Comparison of ENCODE assay signal across 15 cellular contexts in genomic region chr2:60094450-60094929, GRCh38.
DNase-seq lines count a peak whose midpoint lies in the region; ATAC-seq lines count a peak whose summit lies in the region.
"Had no signal": no experiment of that assay in that cellular context is flagged by ENCODE, and none has a peak within 500 bp of the region (broad histone marks: within the 10 kb centered on the region; RNA-seq: fewer than 3 reads in every experiment).

No MANE protein-coding gene starts in this region.

- H3K27ac Mint-ChIP-seq in T-helper 17 cell = no peak overlapping the region
- H3K27ac Mint-ChIP-seq: activated CD4-positive, alpha-beta T cell treated with anti-CD3 and anti-CD28 coated beads, Interleukin-2, amount 10 ng/mL, durations not matched to agents 24 days and 14 days; activated T-helper 2 cell treated with anti-CD3 and anti-CD28 coated beads, Interferon-gamma antibody, Interleukin-2, Interleukin-4, amounts not matched to agents 10 μg/mL and 5 μg/mL and 100 μg/mL, durations not matched to agents 14 hours and 24 hours and 36 hours; mesothelial cell of epicardium had no signal

- H3K9ac ChIP-seq in BLaER1 = no peak overlapping the region

- H3K4me2 ChIP-seq in BLaER1 = no peak overlapping the region

- peak; percentile 3 for DNase-seq in LoVo (ENCODE audit: low spot score)
- peak; percentile 14 for DNase-seq in NCI-H748 treated with DMSO at 0.1 percent for 48 hours (lab: John Stamatoyannopoulos, UW)
- peak; percentile 33 for DNase-seq in iPS DF 19.7 (ENCODE audit: low read depth, low spot score)
- DNase-seq in NCI-H446 (lab: John Stamatoyannopoulos, UW) = no peak
- DNase-seq in T-helper 17 cell = no peak
- DNase-seq: activated CD4-positive, alpha-beta T cell treated with anti-CD3 and anti-CD28 coated beads, Interleukin-2, amount 10 ng/mL, durations not matched to agents 24 days and 14 days; stimulated activated CD4-positive, alpha-beta T cell treated with anti-CD3 and anti-CD28 coated beads, Interleukin-1b, Interleukin-23, amount 100 ng/mL, for 48 hours; upper lobe of left lung had no signal

- H3K27ac ChIP-seq in BLaER1 = 0 out of 2 replicates have a peak overlapping the region, but pooled peaks have one; percentile 94
- H3K27ac ChIP-seq: ascending aorta, upper lobe of left lung had no signal

- no peaks in the 10 kb centered on the region for H3K36me3 ChIP-seq in BLaER1
- H3K36me3 ChIP-seq: ascending aorta, upper lobe of left lung had no signal

- H3K9me3 ChIP-seq in BLaER1 (peaks cover 22% of the 10 kb centered on the region; the same call in 1 of the 2 replicates), T-helper 17 cell (ENCODE audit: control insufficient read depth, low read length, poor library complexity, severe bottlenecking) (no peaks in the 10 kb centered on the region)
- H3K9me3 ChIP-seq: ascending aorta, upper lobe of left lung had no signal

- H3K4me1 Mint-ChIP-seq in T-helper 17 cell = no peaks in the 10 kb centered on the region
- H3K4me1 Mint-ChIP-seq: activated CD4-positive, alpha-beta T cell treated with anti-CD3 and anti-CD28 coated beads, Interleukin-2, amount 10 ng/mL, durations not matched to agents 24 days and 14 days had no signal

- no peaks in the 10 kb centered on the region for H3K27me3 Mint-ChIP-seq in T-helper 17 cell
- H3K27me3 Mint-ChIP-seq: activated CD4-positive, alpha-beta T cell treated with anti-CD3 and anti-CD28 coated beads, Interleukin-2, amount 10 ng/mL, durations not matched to agents 24 days and 14 days had no signal

- ATAC-seq in HG02938 (IDR thresholded peaks at IDR 0.05; ENCODE audit: unreplicated experiment) (no peak), HG03196 (IDR thresholded peaks at IDR 0.05; ENCODE audit: unreplicated experiment) (no peak), T-helper 17 cell (no peak)
- ATAC-seq: K562 had no signal

- no peaks in the 10 kb centered on the region for H3K36me3 Mint-ChIP-seq in T-helper 17 cell (ENCODE audit: low read depth)
- H3K36me3 Mint-ChIP-seq: mesothelial cell of epicardium had no signal

- no peak overlapping the region for H3K4me3 ChIP-seq in BLaER1
- H3K4me3 ChIP-seq: ascending aorta, K562, upper lobe of left lung had no signal

- no peaks in the 10 kb centered on the region for H3K27me3 ChIP-seq in BLaER1
- H3K27me3 ChIP-seq: ascending aorta, upper lobe of left lung had no signal

- H4K20me1 ChIP-seq in BLaER1 = no peaks in the 10 kb centered on the region

- H3K4me1 ChIP-seq in BLaER1 = peaks cover 49% of the 10 kb centered on the region
- H3K4me1 ChIP-seq: ascending aorta, upper lobe of left lung had no signal

- no peak overlapping the region for H3K4me3 Mint-ChIP-seq in T-helper 17 cell
- H3K4me3 Mint-ChIP-seq: activated CD4-positive, alpha-beta T cell treated with anti-CD3 and anti-CD28 coated beads, Interleukin-2, amount 10 ng/mL, durations not matched to agents 24 days and 14 days; mesothelial cell of epicardium had no signal

Comparison
In these comparisons a context has a peak if more than half of its experiments do, and no peak if none do; other contexts are left out.
1. DNase-seq: peak in LoVo (single experiment), NCI-H748 treated with DMSO at 0.1 percent for 48 hours (single experiment) and iPS DF 19.7 (single experiment); none in NCI-H446 (0 of 2) and T-helper 17 cell (0 of 3).